In genomic region chr3:164781755-164782154, GRCh38 we compare ENCODE assay signal across 9 cellular contexts.
"Had no signal": no experiment of that assay in that cellular context is flagged by ENCODE, and none has a peak within 500 bp of the region (broad histone marks: within the 10 kb centered on the region; RNA-seq: fewer than 3 reads in every experiment).

No MANE protein-coding gene starts in this region.

- H3K9ac ChIP-seq: GM23248, KMS-11 had no signal

- DNase-seq: GM23248, GOT3, H7, HFFc6, KBM-7 had no signal

- ATAC-seq: HCT116 had no signal

- H3K4me2 ChIP-seq: KMS-11 had no signal

- H3K27ac ChIP-seq: GM23248, KMS-11 had no signal

- H3K9me3 ChIP-seq: HAP-1 had no signal

- H3K36me3 ChIP-seq: HAP-1 had no signal

- FAIRE-seq: HTR-8/SVneo had no signal

- H2AFZ ChIP-seq: GM23248 had no signal

- H3K4me1 ChIP-seq: HAP-1 had no signal

- H3K4me3 ChIP-seq: GM23248, HAP-1 had no signal
